Comparison of ENCODE assay signal across 1 cellular context in the genomic region with DNA sequence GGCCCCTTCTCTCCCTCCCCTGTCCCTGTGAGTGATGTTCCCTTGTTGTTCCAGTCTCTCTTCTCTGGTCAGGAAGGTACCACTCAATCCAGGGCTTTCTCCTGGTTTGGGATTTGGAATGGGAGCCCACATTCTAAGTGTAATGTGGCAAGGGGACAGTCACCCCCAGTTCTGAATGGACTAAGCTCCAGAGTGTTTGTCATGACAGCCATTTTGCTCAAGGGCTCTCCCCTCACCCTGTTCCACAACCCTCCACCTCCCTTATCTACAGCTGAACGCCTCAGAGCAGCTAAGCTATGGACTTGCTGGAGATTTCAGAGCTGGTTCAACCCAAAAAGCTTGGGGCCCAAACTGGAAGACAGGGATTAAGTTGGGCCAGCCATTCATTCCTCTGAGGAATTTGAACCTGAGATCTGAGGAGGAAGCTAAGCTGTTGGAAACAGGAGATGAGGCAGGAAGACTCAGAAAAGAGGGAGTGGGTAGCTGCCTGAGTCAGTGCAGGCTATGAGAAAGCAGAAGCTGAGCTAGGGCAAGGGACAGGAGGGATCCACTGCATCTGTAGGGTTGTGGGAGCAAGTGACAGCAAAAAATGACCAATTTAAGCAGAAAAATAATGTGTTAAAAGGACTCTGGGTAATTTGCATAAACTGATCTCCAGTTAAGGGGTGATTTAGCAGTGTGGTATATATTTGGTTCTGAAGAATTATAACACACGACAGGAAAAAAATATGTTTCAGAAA.
TF ChIP-seq lines count a peak whose summit lies in the region.

No MANE protein-coding gene starts in this region.

TF ChIP-seq in endothelial cell of umbilical vein, 7 proteins besides CTCF, POLR2A, EP300 and RAD21:
- no peak for TF ChIP-seq FOS (IDR thresholded peaks at IDR 0.05; ENCODE audit: borderline replicate concordance, insufficient read depth, low read length)
- no peak for TF ChIP-seq JUN (IDR thresholded peaks at IDR 0.05; ENCODE audit: borderline replicate concordance, insufficient read depth, insufficient read length, low read depth)
- TF ChIP-seq MYC (IDR thresholded peaks at IDR 0.05; ENCODE audit: low read depth, low read length): no peak
- no peak for TF ChIP-seq GATA2 (IDR thresholded peaks at IDR 0.05; ENCODE audit: insufficient read depth, insufficient read length, low read depth, low read length)
